16 cellular contexts compared by ENCODE assay signal in the genomic region with DNA sequence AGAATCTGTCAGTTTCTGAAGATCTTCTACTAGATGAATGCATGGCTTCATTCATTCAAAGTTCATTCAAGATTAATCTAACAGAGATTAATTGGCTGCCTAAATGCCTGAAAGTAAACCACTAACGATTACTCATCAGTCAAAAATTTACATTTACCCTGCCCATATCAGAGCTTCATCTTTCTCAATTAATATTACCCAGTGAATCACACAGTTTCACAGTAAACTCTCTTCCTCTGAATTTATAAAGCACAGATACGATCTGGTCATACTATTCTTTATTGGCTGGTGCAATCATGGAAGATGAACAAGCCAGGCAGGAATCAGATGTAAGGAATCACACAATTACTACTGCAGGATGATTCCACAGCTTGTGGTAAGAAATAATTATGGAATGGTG.
A peak's percentile ranks its signal among the peaks of the same experiment; 100 is the strongest.
DNase-seq lines count a peak whose midpoint lies in the region; ATAC-seq and TF ChIP-seq lines count a peak whose summit lies in the region.
"Had no signal": no experiment of that assay in that cellular context is flagged by ENCODE, and none has a peak within 500 bp of the region (broad histone marks: within the 10 kb centered on the region; RNA-seq: fewer than 3 reads in every experiment).

No MANE protein-coding gene starts in this region.

- H3K27ac ChIP-seq in mammary epithelial cell (ENCODE audit: insufficient read depth, low read depth, low read length) = peak overlapping the region; percentile 80

- H3K4me3 ChIP-seq in mammary epithelial cell (replicated peaks in 1 of 3; ENCODE audit: insufficient read depth in 1 of 3, low read depth in 2 of 3, low read length in 3 of 3) = peak overlapping the region; percentile 5 to 50 (median 40)
- H3K4me3 ChIP-seq in kidney epithelial cell (ENCODE audit: low read depth, low read length) = no peak overlapping the region
- H3K4me3 ChIP-seq: lung had no signal

- no peaks in the 10 kb centered on the region for H3K9me3 Mint-ChIP-seq in Calu3 (ENCODE audit: low read depth, unreplicated experiment)
- H3K9me3 Mint-ChIP-seq: brain, H9, neural crest cell had no signal

- dilution Hi-C loops in mammary epithelial cell (cut with HindIII; ENCODE audit: low sequenced_read_pairs) = no loop called here

- H3K4me2 ChIP-seq in mammary epithelial cell (ENCODE audit: insufficient read depth, low read depth, low read length) = peak overlapping the region; percentile 87

- no peaks in the 10 kb centered on the region for H3K9me3 ChIP-seq in mammary epithelial cell (replicated peaks; ENCODE audit: insufficient read depth, low read length)

- H3K27me3 ChIP-seq in mammary epithelial cell (ENCODE audit: insufficient read depth, low read length) = no peaks in the 10 kb centered on the region
- no peaks in the 10 kb centered on the region for H3K27me3 ChIP-seq in kidney epithelial cell (ENCODE audit: control insufficient read depth, insufficient read depth, low read length)

- no peak for TF ChIP-seq CTCF in Calu3 (IDR thresholded peaks at IDR 0.05; ENCODE audit: unreplicated experiment)
- TF ChIP-seq CTCF in mammary epithelial cell (conservative IDR thresholded peaks at IDR 0.05 in 1 of 2, IDR thresholded peaks at IDR 0.05 in 1 of 2; ENCODE audit: extremely low read depth in 1 of 2, insufficient read depth in 1 of 2, low read depth in 1 of 2, low read length in 2 of 2) = no peak
- no peak for TF ChIP-seq CTCF in kidney epithelial cell (IDR thresholded peaks at IDR 0.05; ENCODE audit: insufficient read depth, low read length, poor library complexity, severe bottlenecking)

- intact Hi-C loops in Calu3 (cut with micrococcal nuclease; ENCODE audit: unreplicated experiment) = loop anchor here (2.0 to 10.0 kb wide), 3 partner anchors 33 to 221 kb away; no protein-coding TSS in a partner anchor
- intact Hi-C loops in mammary epithelial cell (cut with micrococcal nuclease) = loop anchor here (1.0 to 5.0 kb wide), 2 partner anchors 46 to 175 kb away; no protein-coding TSS in a partner anchor

- H2AFZ ChIP-seq in mammary epithelial cell (ENCODE audit: low read depth, low read length) = peak overlapping the region; percentile 62

- H3K4me3 Mint-ChIP-seq in Calu3 (ENCODE audit: low read depth, unreplicated experiment) = no peak overlapping the region
- H3K4me3 Mint-ChIP-seq: brain, H9, neural crest cell, T-helper 17 cell had no signal

- no peak for DNase-seq in Calu3
- DNase-seq in M059J (ENCODE audit: low read depth) = peak; percentile 90
- peak; percentile 91 for DNase-seq in mammary epithelial cell
- DNase-seq in kidney epithelial cell (ENCODE audit: low read depth) = peak; percentile 21
- DNase-seq in NCI-H524 treated with DMSO at 0.1 percent for 48 hours (lab: John Stamatoyannopoulos, UW) = no peak
- no peak for DNase-seq in NCI-H526 treated with DMSO at 0.1 percent for 48 hours (lab: John Stamatoyannopoulos, UW)
- DNase-seq: H9, hippocampal formation, MM.1S, small intestine, T-helper 17 cell had no signal

- no peaks in the 10 kb centered on the region for H3K27me3 Mint-ChIP-seq in Calu3 (ENCODE audit: unreplicated experiment)
- H3K27me3 Mint-ChIP-seq: T-helper 17 cell had no signal

- in situ Hi-C loops in mammary epithelial cell (cut with MboI; ENCODE audit: low sequenced_read_pairs in 2 of 2) = no loop called here

- H4K20me1 ChIP-seq in mammary epithelial cell (ENCODE audit: insufficient read depth, low read length) = no peaks in the 10 kb centered on the region

- WGBS in mammary epithelial cell (ENCODE audit: low coverage, missing lambda C conversion rate) = 0% methylated on average over 2 of the region's 2 CpGs

- H3K79me2 ChIP-seq in mammary epithelial cell (ENCODE audit: insufficient read depth, low read length) = no peaks in the 10 kb centered on the region

- H3K27ac Mint-ChIP-seq in Calu3 (ENCODE audit: unreplicated experiment) = peak overlapping the region; percentile 73
- H3K27ac Mint-ChIP-seq: T-helper 17 cell had no signal

- ATAC-seq in HG03139 (IDR thresholded peaks at IDR 0.05; ENCODE audit: unreplicated experiment) (no peak), HG02938 (IDR thresholded peaks at IDR 0.05; ENCODE audit: unreplicated experiment) (no peak)
- ATAC-seq: T-helper 17 cell had no signal

- H3K36me3 ChIP-seq in mammary epithelial cell (ENCODE audit: insufficient read depth, low read length) (no peaks in the 10 kb centered on the region), kidney epithelial cell (ENCODE audit: control insufficient read depth, insufficient read depth, low read length) (no peaks in the 10 kb centered on the region)

- BruUV-seq in Calu3 (replicated peaks; lab: Mats Ljungman, UMichigan) (no TSS peak), mammary epithelial cell (replicated peaks; lab: Mats Ljungman, UMichigan) (no TSS peak)

- peaks cover 9% of the 10 kb centered on the region for H3K36me3 Mint-ChIP-seq in Calu3 (ENCODE audit: insufficient read depth, unreplicated experiment)
- H3K36me3 Mint-ChIP-seq: brain had no signal

- peaks cover 20% of the 10 kb centered on the region for H3K4me1 ChIP-seq in mammary epithelial cell (ENCODE audit: insufficient read depth, low read length)

- peaks cover 44% of the 10 kb centered on the region for H3K4me1 Mint-ChIP-seq in Calu3 (ENCODE audit: low read depth, unreplicated experiment)
- H3K4me1 Mint-ChIP-seq: brain, neural crest cell, T-helper 17 cell had no signal

- H3K9ac ChIP-seq in mammary epithelial cell (ENCODE audit: insufficient read depth, low read length) = peak overlapping the region; percentile 72

- CTCF ChIA-PET in Calu3 (lab: Charles Lee) = interaction anchor here (1.2 to 1.6 kb wide), 2 partner anchors 33 to 62 kb away, joined by 4 read pairs; no protein-coding TSS in a partner anchor
- CTCF ChIA-PET in mammary epithelial cell (lab: Charles Lee; ENCODE audit: low non-redundant PET) = interaction anchor here (1.1 kb wide), 1 partner anchor 520 kb away, joined by 5 read pairs; no protein-coding TSS in a partner anchor

Comparison
In these comparisons a context has a peak if more than half of its experiments do, and no peak if none do; other contexts are left out.
1. DNase-seq: peak in M059J (single experiment), mammary epithelial cell (single experiment) and kidney epithelial cell (single experiment); none in Calu3 (single experiment), NCI-H524 treated with DMSO at 0.1 percent for 48 hours (single experiment) and NCI-H526 treated with DMSO at 0.1 percent for 48 hours (single experiment).